Comparison of ENCODE assay signal across 2 cellular contexts in genomic region chr3:36165509-36165908, GRCh38.
TF ChIP-seq lines count a peak whose summit lies in the region.

No MANE protein-coding gene starts in this region.

TF ChIP-seq in SK-N-SH, 30 proteins besides CTCF, POLR2A, EP300 and RAD21 (continued from another document):
- TF ChIP-seq PBX3 (IDR thresholded peaks at IDR 0.05) = no peak
- no peak for TF ChIP-seq YY1 (IDR thresholded peaks at IDR 0.05; ENCODE audit: low read depth)

TF ChIP-seq in SK-N-SH treated with all-trans-retinoic acid at 6 μM for 48 hours, 23 proteins besides CTCF, POLR2A, EP300 and RAD21 (continued from another document):
- TF ChIP-seq, protein P1, sequence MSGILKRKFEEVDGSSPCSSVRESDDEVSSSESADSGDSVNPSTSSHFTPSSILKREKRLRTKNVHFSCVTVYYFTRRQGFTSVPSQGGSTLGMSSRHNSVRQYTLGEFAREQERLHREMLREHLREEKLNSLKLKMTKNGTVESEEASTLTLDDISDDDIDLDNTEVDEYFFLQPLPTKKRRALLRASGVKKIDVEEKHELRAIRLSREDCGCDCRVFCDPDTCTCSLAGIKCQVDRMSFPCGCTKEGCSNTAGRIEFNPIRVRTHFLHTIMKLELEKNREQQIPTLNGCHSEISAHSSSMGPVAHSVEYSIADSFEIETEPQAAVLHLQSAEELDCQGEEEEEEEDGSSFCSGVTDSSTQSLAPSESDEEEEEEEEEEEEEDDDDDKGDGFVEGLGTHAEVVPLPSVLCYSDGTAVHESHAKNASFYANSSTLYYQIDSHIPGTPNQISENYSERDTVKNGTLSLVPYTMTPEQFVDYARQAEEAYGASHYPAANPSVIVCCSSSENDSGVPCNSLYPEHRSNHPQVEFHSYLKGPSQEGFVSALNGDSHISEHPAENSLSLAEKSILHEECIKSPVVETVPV (CRISPR knock-in tag; IDR thresholded peaks at IDR 0.05) = no peak
- TF ChIP-seq ZFP30 (CRISPR knock-in tag; IDR thresholded peaks at IDR 0.05) (no peak), GLIS3 (CRISPR knock-in tag; IDR thresholded peaks at IDR 0.05) (no peak), PATZ1 (CRISPR knock-in tag; IDR thresholded peaks at IDR 0.05; ENCODE audit: borderline replicate concordance) (no peak), ZFP3 (CRISPR knock-in tag; IDR thresholded peaks at IDR 0.05) (no peak), CSDC2 (CRISPR knock-in tag; IDR thresholded peaks at IDR 0.05) (no peak), BACH2 (CRISPR knock-in tag; IDR thresholded peaks at IDR 0.05; ENCODE audit: borderline replicate concordance) (no peak), ZNF70 (CRISPR knock-in tag; IDR thresholded peaks at IDR 0.05) (no peak)
- TF ChIP-seq, protein P2, sequence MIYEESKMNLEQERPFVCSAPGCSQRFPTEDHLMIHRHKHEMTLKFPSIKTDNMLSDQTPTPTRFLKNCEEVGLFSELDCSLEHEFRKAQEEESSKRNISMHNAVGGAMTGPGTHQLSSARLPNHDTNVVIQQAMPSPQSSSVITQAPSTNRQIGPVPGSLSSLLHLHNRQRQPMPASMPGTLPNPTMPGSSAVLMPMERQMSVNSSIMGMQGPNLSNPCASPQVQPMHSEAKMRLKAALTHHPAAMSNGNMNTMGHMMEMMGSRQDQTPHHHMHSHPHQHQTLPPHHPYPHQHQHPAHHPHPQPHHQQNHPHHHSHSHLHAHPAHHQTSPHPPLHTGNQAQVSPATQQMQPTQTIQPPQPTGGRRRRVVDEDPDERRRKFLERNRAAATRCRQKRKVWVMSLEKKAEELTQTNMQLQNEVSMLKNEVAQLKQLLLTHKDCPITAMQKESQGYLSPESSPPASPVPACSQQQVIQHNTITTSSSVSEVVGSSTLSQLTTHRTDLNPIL (CRISPR knock-in tag; IDR thresholded peaks at IDR 0.05; ENCODE audit: low read depth) = no peak
